ENCODE assay signal across 1 cellular context in genomic region chr22:49601614-49602321, GRCh38.
TF ChIP-seq lines count a peak whose summit lies in the region.

No MANE protein-coding gene starts in this region.

TF ChIP-seq in HCT116, 20 proteins besides CTCF, POLR2A, EP300 and RAD21 (continued from another document):
- TF ChIP-seq ZBTB33 (IDR thresholded peaks at IDR 0.05; ENCODE audit: extremely low read depth, insufficient replicate concordance, low read length) (no peak), ELF1 (IDR thresholded peaks at IDR 0.05; ENCODE audit: borderline replicate concordance, low read depth) (no peak), JUND (IDR thresholded peaks at IDR 0.05) (no peak)
